1 cellular context compared by ENCODE assay signal in genomic region chr1:165884009-165884689, GRCh38.
TF ChIP-seq lines count a peak whose summit lies in the region.

No MANE protein-coding gene starts in this region.

TF ChIP-seq in IMR-90, 13 proteins besides CTCF, POLR2A, EP300 and RAD21 (continued from another document):
- TF ChIP-seq MAFK (IDR thresholded peaks at IDR 0.05; ENCODE audit: low read depth, low read length) (no peak), CHD1 (IDR thresholded peaks at IDR 0.05; ENCODE audit: low read depth, low read length) (no peak), MXI1 (IDR thresholded peaks at IDR 0.05; ENCODE audit: borderline replicate concordance, low read depth, low read length) (no peak), CEBPB (IDR thresholded peaks at IDR 0.05; ENCODE audit: low read depth, low read length) (no peak)
